In genomic region chr13:20672772-20673171, GRCh38 we compare ENCODE assay signal across 22 cellular contexts. TPM values are rescaled to one million over a fixed set of nuclear protein-coding genes. Genes with fewer than 3 reads are reported as not detected.
DNase-seq lines count a peak whose midpoint lies in the region; TF ChIP-seq lines count a peak whose summit lies in the region.
"Had no signal": no experiment of that assay in that cellular context is flagged by ENCODE, and none has a peak within 500 bp of the region (broad histone marks: within the 10 kb centered on the region; RNA-seq: fewer than 3 reads in every experiment).

No MANE protein-coding gene starts in this region.

- no peak overlapping the region for H3K4me3 Mint-ChIP-seq in nephron progenitor cell
- H3K4me3 Mint-ChIP-seq: T-cell had no signal

- peak; percentile 26 for DNase-seq in AG04449 (ENCODE audit: low read depth, low spot score)
- DNase-seq in GM04503 (ENCODE audit: low read depth) = peak; percentile 10
- DNase-seq in iris pigment epithelial cell (ENCODE audit: low read depth) = peak; percentile 75
- DNase-seq in nephron progenitor cell = no peak
- DNase-seq in DMS79 (lab: John Stamatoyannopoulos, UW) = no peak
- no peak for DNase-seq in hepatocyte (ENCODE audit: low spot score)
- DNase-seq in HK-2 (ENCODE audit: unreplicated experiment) = no peak
- DNase-seq: ACHN; activated CD8-positive, alpha-beta memory T cell treated with anti-CD3 and anti-CD28 coated beads, Interleukin-2, amount 50 U/mL, for 48 hours; activated effector memory CD4-positive, alpha-beta T cell treated with anti-CD3 and anti-CD28 coated beads, Interleukin-2, amount 50 U/mL, for 16 hours; adrenal gland; EL; KBM-7; NCI-H1092; NCI-H2081 treated with DMSO at 0.1 percent for 48 hours; NCI-H510A; stimulated activated CD4-positive, alpha-beta T cell treated with anti-CD3 and anti-CD28 coated beads, Interleukin-12 subunit alpha, Interleukin-12 subunit beta, amount 100 ng/mL, for 4 hours; stimulated activated CD8-positive, alpha-beta memory T cell treated with anti-CD3 and anti-CD28 coated beads, Interleukin-4, amount 100 ng/mL, for 48 hours; T-cell had no signal

- peaks cover 25% of the 10 kb centered on the region for H3K36me3 Mint-ChIP-seq in nephron progenitor cell (ENCODE audit: low read depth)

- WGBS in hepatocyte (ENCODE audit: low lambda C conversion rate, missing lambda C conversion rate) = 96% methylated on average over 2 of the region's 2 CpGs

- H3K4me2 ChIP-seq in hepatocyte = no peak overlapping the region

- H3K9me3 ChIP-seq in hepatocyte (ENCODE audit: low read depth) = no peaks in the 10 kb centered on the region
- H3K9me3 ChIP-seq: adrenal gland, gastroesophageal sphincter had no signal

- no peak overlapping the region for H3K27ac Mint-ChIP-seq in nephron progenitor cell
- H3K27ac Mint-ChIP-seq: T-cell had no signal

- peaks cover 9% of the 10 kb centered on the region for H3K27me3 Mint-ChIP-seq in nephron progenitor cell (ENCODE audit: low read depth, poor library complexity)
- H3K27me3 Mint-ChIP-seq: T-cell had no signal

- H3K36me3 ChIP-seq in hepatocyte (replicated peaks; ENCODE audit: insufficient read depth, low read depth) = no peaks in the 10 kb centered on the region
- H3K36me3 ChIP-seq: adrenal gland had no signal

- H2AFZ ChIP-seq in hepatocyte = no peak overlapping the region

- no peaks in the 10 kb centered on the region for H3K79me2 ChIP-seq in hepatocyte

- no peaks in the 10 kb centered on the region for H4K20me1 ChIP-seq in hepatocyte (ENCODE audit: insufficient read depth, poor library complexity, severe bottlenecking)

- no peaks in the 10 kb centered on the region for H3K4me1 Mint-ChIP-seq in nephron progenitor cell

- TF ChIP-seq CTCF in AG04449 (IDR thresholded peaks at IDR 0.05; ENCODE audit: insufficient read depth, low read length, missing control alignments) (no peak), nephron progenitor cell (IDR thresholded peaks at IDR 0.05) (no peak), hepatocyte (IDR thresholded peaks at IDR 0.05; ENCODE audit: poor library complexity) (no peak)

- H3K9me3 Mint-ChIP-seq in nephron progenitor cell = no peaks in the 10 kb centered on the region
- H3K9me3 Mint-ChIP-seq: T-cell had no signal

- no peaks in the 10 kb centered on the region for H3K4me1 ChIP-seq in hepatocyte (ENCODE audit: insufficient read depth)
- H3K4me1 ChIP-seq: adrenal gland had no signal

- POLR2A ChIA-PET in AG04449 (lab: Yijun Ruan, JAX) = no interaction called here

- H3K27ac ChIP-seq in cingulate gyrus (ENCODE audit: low read depth, low read length) (peak overlapping the region; percentile 86), hepatocyte (no peak overlapping the region)
- H3K27ac ChIP-seq: adrenal gland, gastroesophageal sphincter had no signal

- CTCF ChIA-PET in AG04449 (lab: Yijun Ruan, JAX) = no interaction called here

- H3K9me2 ChIP-seq in hepatocyte (replicated peaks; ENCODE audit: insufficient read depth) = no peaks in the 10 kb centered on the region

- H3K27me3 ChIP-seq in hepatocyte = no peaks in the 10 kb centered on the region
- H3K27me3 ChIP-seq: adrenal gland, gastroesophageal sphincter had no signal

- no peak overlapping the region for H3K4me3 ChIP-seq in AG04449 (ENCODE audit: low read depth, low read length)
- H3K4me3 ChIP-seq in hepatocyte = no peak overlapping the region
- H3K4me3 ChIP-seq: adrenal gland, gastroesophageal sphincter had no signal

RNA-seq across cellular contexts. Expression of gene IL17D, which starts 30.7 kb away (rescaled TPM):
- 3.5 and 3.7 TPM in 2 replicates for total RNA-seq in hepatocyte
- 11.0 and 12.3 TPM in 2 replicates for polyA plus RNA-seq in hepatocyte
- total RNA-seq: mononuclear cell had no signal

Comparison
In these comparisons a context has a peak if more than half of its experiments do, and no peak if none do; other contexts are left out.
1. DNase-seq: peak in AG04449 (single experiment), GM04503 (single experiment) and iris pigment epithelial cell (single experiment); none in nephron progenitor cell (single experiment), DMS79 (single experiment), hepatocyte (single experiment) and HK-2 (single experiment).